12 cellular contexts compared by ENCODE assay signal in the genomic region with DNA sequence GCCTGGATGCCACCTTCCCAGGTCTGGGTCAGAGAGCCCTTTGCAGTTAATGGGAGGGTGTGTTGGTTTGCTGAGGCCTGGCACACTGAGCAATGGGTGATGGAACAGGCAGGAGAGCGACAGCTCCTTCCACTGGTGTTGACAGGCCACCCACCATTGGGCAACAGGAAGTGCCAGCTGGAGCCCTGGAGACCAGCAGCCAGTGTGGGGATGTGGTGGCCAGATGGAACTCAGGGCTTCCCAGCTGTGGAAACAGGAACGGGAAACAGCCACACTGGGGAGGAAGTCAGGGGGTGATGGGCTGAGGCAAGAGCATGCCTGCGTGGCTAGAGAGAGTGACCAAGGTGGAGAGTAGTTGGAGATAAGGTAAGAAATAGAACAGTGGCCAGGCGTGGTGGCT. TPM values are rescaled to one million over a fixed set of nuclear protein-coding genes. Genes with fewer than 3 reads are reported as not detected.
A peak's percentile ranks its signal among the peaks of the same experiment; 100 is the strongest.
DNase-seq lines count a peak whose midpoint lies in the region; ATAC-seq and TF ChIP-seq lines count a peak whose summit lies in the region.
"Had no signal": no experiment of that assay in that cellular context is flagged by ENCODE, and none has a peak within 500 bp of the region (broad histone marks: within the 10 kb centered on the region; RNA-seq: fewer than 3 reads in every experiment).

No MANE protein-coding gene starts in this region.

- POLR2A ChIA-PET in OCI-LY7 (lab: Charles Lee), result no interaction called here

- intact Hi-C loops in OCI-LY7 (cut with micrococcal nuclease; ENCODE audit: unreplicated experiment), result loop anchor here (10.0 kb wide), 1 partner anchor 99 kb away; the partner anchor contains the start of gene SCAPER

- H3K4me1 Mint-ChIP-seq in glutamatergic neuron (ENCODE audit: low read depth, unreplicated experiment), result peaks cover 2% of the 10 kb centered on the region

- ATAC-seq in GM18520 (IDR thresholded peaks at IDR 0.05; ENCODE audit: unreplicated experiment), result no peak
- ATAC-seq: body of pancreas had no signal

- BruUV-seq in OCI-LY7 (replicated peaks; lab: Mats Ljungman, UMichigan), result no TSS peak

- H3K36me3 Mint-ChIP-seq in glutamatergic neuron (ENCODE audit: unreplicated experiment), result no peaks in the 10 kb centered on the region

- H3K4me3 ChIP-seq in OCI-LY7 (ENCODE audit: low read depth, low read length, poor library complexity, severe bottlenecking), result no peak overlapping the region
- H3K4me3 ChIP-seq: body of pancreas, esophagus squamous epithelium had no signal

- CTCF ChIA-PET in OCI-LY7 (lab: Charles Lee; ENCODE audit: unreplicated experiment), result no interaction called here

- TF ChIP-seq CTCF in OCI-LY7 (conservative IDR thresholded peaks at IDR 0.05; ENCODE audit: low read length), result no peak
- no peak for TF ChIP-seq CTCF in glutamatergic neuron (IDR thresholded peaks at IDR 0.05; ENCODE audit: partially characterized antibody, unreplicated experiment)

- H3K9me3 Mint-ChIP-seq in glutamatergic neuron (ENCODE audit: unreplicated experiment), result no peaks in the 10 kb centered on the region
- H3K9me3 Mint-ChIP-seq: activated B cell treated with CpG ODN at 0.5 μM for 24 hours had no signal

- peak overlapping the region; percentile 66; the same call in 1 of the 2 replicates for H2AFZ ChIP-seq in OCI-LY7 (ENCODE audit: low read length)

- no peaks in the 10 kb centered on the region for H3K36me3 ChIP-seq in OCI-LY7 (ENCODE audit: insufficient read depth, low read length)
- H3K36me3 ChIP-seq: esophagus squamous epithelium had no signal

- H3K9me3 ChIP-seq in OCI-LY7 (ENCODE audit: low read length), result no peaks in the 10 kb centered on the region
- H3K9me3 ChIP-seq: body of pancreas, esophagus squamous epithelium had no signal

- H4K20me1 ChIP-seq in OCI-LY7 (ENCODE audit: insufficient read depth, low read length), result no peaks in the 10 kb centered on the region

- H3K27me3 Mint-ChIP-seq in glutamatergic neuron (ENCODE audit: unreplicated experiment), result no peaks in the 10 kb centered on the region
- H3K27me3 Mint-ChIP-seq: activated B cell treated with CpG ODN at 0.5 μM for 24 hours had no signal

- no peaks in the 10 kb centered on the region for H3K9me2 ChIP-seq in OCI-LY7 (ENCODE audit: insufficient read depth, low read length)

- H3K4me2 ChIP-seq in OCI-LY7 (ENCODE audit: low read length), result peak overlapping the region; percentile 57

- no peak overlapping the region for H3K4me3 Mint-ChIP-seq in glutamatergic neuron (ENCODE audit: unreplicated experiment)
- H3K4me3 Mint-ChIP-seq: activated B cell treated with CpG ODN at 0.5 μM for 24 hours had no signal

- no peaks in the 10 kb centered on the region for H3K79me2 ChIP-seq in OCI-LY7 (ENCODE audit: insufficient read depth, low read depth, low read length)

- H3K27ac Mint-ChIP-seq in glutamatergic neuron (ENCODE audit: unreplicated experiment), result peak overlapping the region; percentile 22
- H3K27ac Mint-ChIP-seq: activated B cell treated with CpG ODN at 0.5 μM for 24 hours had no signal

- H3K4me1 ChIP-seq in OCI-LY7 (ENCODE audit: insufficient read depth, low read length, poor library complexity, severe bottlenecking), result peaks cover 29% of the 10 kb centered on the region
- H3K4me1 ChIP-seq: body of pancreas had no signal

- H3K27ac ChIP-seq in OCI-LY7 (ENCODE audit: low read depth, low read length, poor library complexity, severe bottlenecking), result no peak overlapping the region

- DNase-seq in GF-D8 (lab: John Stamatoyannopoulos, UW), result peak; percentile 97
- DNase-seq in OCI-LY7 (ENCODE audit: low spot score), result peak; percentile 34
- DNase-seq in glutamatergic neuron, result no peak
- peak; percentile 54 for DNase-seq in pons (ENCODE audit: low spot score)
- no peak for DNase-seq in kidney tubule cell (ENCODE audit: low spot score)
- DNase-seq in DMS79 treated with DMSO at 0.1 percent for 48 hours (lab: John Stamatoyannopoulos, UW), result no peak
- no peak for DNase-seq in NCI-H82 (lab: John Stamatoyannopoulos, UW)
- DNase-seq: activated B cell treated with CpG ODN at 0.5 μM for 24 hours, esophagus squamous epithelium had no signal

RNA-seq across cellular contexts. Expression of gene PSTPIP1, which starts 9.3 kb away (rescaled TPM):
- 1.5 and 1.8 TPM in 2 replicates for total RNA-seq in OCI-LY7 (2014; rRNA removed; shearing (Covaris generic))
- total RNA-seq in OCI-LY7 (2022), result 23.6 and 27.4 TPM in 2 replicates
- total RNA-seq in glutamatergic neuron (ENCODE audit: unreplicated experiment), result 12.4 TPM
- total RNA-seq: LHCN-M2 had no signal

Comparison
In these comparisons a context has a peak if more than half of its experiments do, and no peak if none do; other contexts are left out.
1. DNase-seq: peak in GF-D8 (single experiment), OCI-LY7 (single experiment) and pons (single experiment); none in glutamatergic neuron (single experiment), kidney tubule cell (single experiment), DMS79 treated with DMSO at 0.1 percent for 48 hours (single experiment) and NCI-H82 (single experiment).